In genomic region chr15:101156061-101156460, GRCh38 we compare ENCODE assay signal across 1 cellular context.
TF ChIP-seq lines count a peak whose summit lies in the region.

No MANE protein-coding gene starts in this region.

TF ChIP-seq in GM23338, 12 proteins besides CTCF, POLR2A, EP300 and RAD21 (continued from another document):
- TF ChIP-seq REST (IDR thresholded peaks at IDR 0.05; ENCODE audit: unreplicated experiment), result no peak
- TF ChIP-seq NANOG (IDR thresholded peaks at IDR 0.05; ENCODE audit: borderline replicate concordance), result no peak
- TF ChIP-seq, protein P1, sequence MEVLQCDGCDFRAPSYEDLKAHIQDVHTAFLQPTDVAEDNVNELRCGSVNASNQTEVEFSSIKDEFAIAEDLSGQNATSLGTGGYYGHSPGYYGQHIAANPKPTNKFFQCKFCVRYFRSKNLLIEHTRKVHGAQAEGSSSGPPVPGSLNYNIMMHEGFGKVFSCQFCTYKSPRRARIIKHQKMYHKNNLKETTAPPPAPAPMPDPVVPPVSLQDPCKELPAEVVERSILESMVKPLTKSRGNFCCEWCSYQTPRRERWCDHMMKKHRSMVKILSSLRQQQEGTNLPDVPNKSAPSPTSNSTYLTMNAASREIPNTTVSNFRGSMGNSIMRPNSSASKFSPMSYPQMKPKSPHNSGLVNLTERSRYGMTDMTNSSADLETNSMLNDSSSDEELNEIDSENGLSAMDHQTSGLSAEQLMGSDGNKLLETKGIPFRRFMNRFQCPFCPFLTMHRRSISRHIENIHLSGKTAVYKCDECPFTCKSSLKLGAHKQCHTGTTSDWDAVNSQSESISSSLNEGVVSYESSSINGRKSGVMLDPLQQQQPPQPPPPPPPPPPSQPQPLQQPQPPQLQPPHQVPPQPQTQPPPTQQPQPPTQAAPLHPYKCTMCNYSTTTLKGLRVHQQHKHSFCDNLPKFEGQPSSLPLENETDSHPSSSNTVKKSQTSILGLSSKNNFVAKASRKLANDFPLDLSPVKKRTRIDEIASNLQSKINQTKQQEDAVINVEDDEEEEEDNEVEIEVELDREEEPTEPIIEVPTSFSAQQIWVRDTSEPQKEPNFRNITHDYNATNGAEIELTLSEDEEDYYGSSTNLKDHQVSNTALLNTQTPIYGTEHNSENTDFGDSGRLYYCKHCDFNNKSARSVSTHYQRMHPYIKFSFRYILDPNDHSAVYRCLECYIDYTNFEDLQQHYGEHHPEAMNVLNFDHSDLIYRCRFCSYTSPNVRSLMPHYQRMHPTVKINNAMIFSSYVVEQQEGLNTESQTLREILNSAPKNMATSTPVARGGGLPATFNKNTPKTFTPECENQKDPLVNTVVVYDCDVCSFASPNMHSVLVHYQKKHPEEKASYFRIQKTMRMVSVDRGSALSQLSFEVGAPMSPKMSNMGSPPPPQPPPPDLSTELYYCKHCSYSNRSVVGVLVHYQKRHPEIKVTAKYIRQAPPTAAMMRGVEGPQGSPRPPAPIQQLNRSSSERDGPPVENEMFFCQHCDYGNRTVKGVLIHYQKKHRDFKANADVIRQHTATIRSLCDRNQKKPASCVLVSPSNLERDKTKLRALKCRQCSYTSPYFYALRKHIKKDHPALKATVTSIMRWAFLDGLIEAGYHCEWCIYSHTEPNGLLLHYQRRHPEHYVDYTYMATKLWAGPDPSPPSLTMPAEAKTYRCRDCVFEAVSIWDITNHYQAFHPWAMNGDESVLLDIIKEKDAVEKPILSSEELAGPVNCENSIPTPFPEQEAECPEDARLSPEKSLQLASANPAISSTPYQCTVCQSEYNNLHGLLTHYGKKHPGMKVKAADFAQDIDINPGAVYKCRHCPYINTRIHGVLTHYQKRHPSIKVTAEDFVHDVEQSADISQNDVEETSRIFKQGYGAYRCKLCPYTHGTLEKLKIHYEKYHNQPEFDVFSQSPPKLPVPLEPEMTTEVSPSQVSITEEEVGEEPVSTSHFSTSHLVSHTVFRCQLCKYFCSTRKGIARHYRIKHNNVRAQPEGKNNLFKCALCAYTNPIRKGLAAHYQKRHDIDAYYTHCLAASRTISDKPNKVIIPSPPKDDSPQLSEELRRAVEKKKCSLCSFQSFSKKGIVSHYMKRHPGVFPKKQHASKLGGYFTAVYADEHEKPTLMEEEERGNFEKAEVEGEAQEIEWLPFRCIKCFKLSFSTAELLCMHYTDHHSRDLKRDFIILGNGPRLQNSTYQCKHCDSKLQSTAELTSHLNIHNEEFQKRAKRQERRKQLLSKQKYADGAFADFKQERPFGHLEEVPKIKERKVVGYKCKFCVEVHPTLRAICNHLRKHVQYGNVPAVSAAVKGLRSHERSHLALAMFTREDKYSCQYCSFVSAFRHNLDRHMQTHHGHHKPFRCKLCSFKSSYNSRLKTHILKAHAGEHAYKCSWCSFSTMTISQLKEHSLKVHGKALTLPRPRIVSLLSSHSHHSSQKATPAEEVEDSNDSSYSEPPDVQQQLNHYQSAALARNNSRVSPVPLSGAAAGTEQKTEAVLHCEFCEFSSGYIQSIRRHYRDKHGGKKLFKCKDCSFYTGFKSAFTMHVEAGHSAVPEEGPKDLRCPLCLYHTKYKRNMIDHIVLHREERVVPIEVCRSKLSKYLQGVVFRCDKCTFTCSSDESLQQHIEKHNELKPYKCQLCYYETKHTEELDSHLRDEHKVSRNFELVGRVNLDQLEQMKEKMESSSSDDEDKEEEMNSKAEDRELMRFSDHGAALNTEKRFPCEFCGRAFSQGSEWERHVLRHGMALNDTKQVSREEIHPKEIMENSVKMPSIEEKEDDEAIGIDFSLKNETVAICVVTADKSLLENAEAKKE (CRISPR knock-in tag; IDR thresholded peaks at IDR 0.05), result no peak
- no peak for TF ChIP-seq ZNF114 (CRISPR knock-in tag; IDR thresholded peaks at IDR 0.05)
- no peak for TF ChIP-seq EZH2 (IDR thresholded peaks at IDR 0.05; ENCODE audit: low read depth, unreplicated experiment)
- TF ChIP-seq POLR2AphosphoS5 (IDR thresholded peaks at IDR 0.05; ENCODE audit: low read depth), result no peak
- TF ChIP-seq CREB1 (CRISPR knock-in tag; IDR thresholded peaks at IDR 0.05; ENCODE audit: low read depth), result no peak
- no peak for TF ChIP-seq EZH2phosphoT487 (IDR thresholded peaks at IDR 0.05; ENCODE audit: unreplicated experiment)
